ENCODE assay signal across 7 cellular contexts in the genomic region with DNA sequence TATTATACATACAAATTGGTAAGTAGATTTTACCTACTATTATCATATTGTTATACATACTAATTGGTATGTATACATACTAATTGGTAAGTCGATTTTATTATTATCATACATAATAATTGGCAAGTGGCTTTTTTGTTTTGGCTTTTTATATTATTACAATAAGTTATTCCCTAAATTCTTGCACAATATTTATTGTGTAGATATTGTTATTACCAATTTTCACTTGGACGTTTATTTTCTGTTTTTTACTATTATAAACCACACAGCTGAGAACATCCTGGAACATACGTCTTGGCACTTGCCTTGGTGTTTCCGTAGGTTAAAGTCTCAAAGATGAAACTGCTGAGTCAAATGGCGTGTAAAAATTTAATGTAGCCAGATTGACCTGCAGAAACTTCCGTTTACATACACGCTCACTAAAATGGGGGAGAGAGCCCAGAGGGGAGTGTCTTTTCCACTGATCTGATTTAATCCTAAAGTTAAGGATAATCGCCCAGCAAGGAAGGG. TPM values are rescaled to one million over a fixed set of nuclear protein-coding genes. Genes with fewer than 3 reads are reported as not detected.
DNase-seq lines count a peak whose midpoint lies in the region; ATAC-seq and TF ChIP-seq lines count a peak whose summit lies in the region.

No MANE protein-coding gene starts in this region.

- H3K36me3 Mint-ChIP-seq in activated CD4-positive, alpha-beta memory T cell treated with anti-CD3 and anti-CD28 coated beads, Interleukin-2, amount 10 ng/mL, durations not matched to agents 7 days and 5 days (ENCODE audit: low read depth) = peaks cover 3% of the 10 kb centered on the region

- POLR2A ChIA-PET in activated CD4-positive, alpha-beta memory T cell treated with anti-CD3 and anti-CD28 coated beads, Interleukin-2, amount 10 ng/mL, durations not matched to agents 7 days and 5 days (lab: Charles Lee) = interaction anchor here (0.7 to 7.5 kb wide), 20 partner anchors 9 to 1296 kb away, joined by 3 to 88 read pairs (median 4); partner anchors contain the start of genes ABI3, GNGT2, IGF2BP1 and PHOSPHO1
- POLR2A ChIA-PET in GM10248 (lab: Yijun Ruan, JAX) = interaction anchor here (1.0 to 1.5 kb wide), 2 partner anchors 20 to 21 kb away, joined by 4 to 6 read pairs; partner anchors contain the start of genes ABI3 and GNGT2

- H3K36me3 ChIP-seq in iPS-20b (ENCODE audit: insufficient read depth, low read depth, low read length) = no peaks in the 10 kb centered on the region

- H3K4me1 Mint-ChIP-seq in activated CD4-positive, alpha-beta memory T cell treated with anti-CD3 and anti-CD28 coated beads, Interleukin-2, amount 10 ng/mL, durations not matched to agents 7 days and 5 days = peaks cover 53% of the 10 kb centered on the region

- H3K9ac ChIP-seq in iPS-20b (ENCODE audit: low read depth, low read length) = peak overlapping the region; percentile 88; the same call in 1 of the 2 replicates

- H3K27ac ChIP-seq in iPS-20b (ENCODE audit: low read length) (peak overlapping the region; percentile 86), temporal lobe (ENCODE audit: low read depth, low read length) (peak overlapping the region; percentile 97)

- no peak for DNase-seq in activated CD4-positive, alpha-beta memory T cell treated with anti-CD3 and anti-CD28 coated beads, Interleukin-2, amount 10 ng/mL, durations not matched to agents 7 days and 5 days
- no peak for DNase-seq in GOT3 (lab: John Stamatoyannopoulos, UW)
- no peak for DNase-seq in GM10248 (ENCODE audit: extremely low spot score)

- H3K27me3 Mint-ChIP-seq in activated CD4-positive, alpha-beta memory T cell treated with anti-CD3 and anti-CD28 coated beads, Interleukin-2, amount 10 ng/mL, durations not matched to agents 7 days and 5 days = no peaks in the 10 kb centered on the region

- H3K27ac Mint-ChIP-seq in activated CD4-positive, alpha-beta memory T cell treated with anti-CD3 and anti-CD28 coated beads, Interleukin-2, amount 10 ng/mL, durations not matched to agents 7 days and 5 days = peak overlapping the region; percentile 100

- no peak for TF ChIP-seq CTCF in GM10248 (IDR thresholded peaks at IDR 0.05; ENCODE audit: control extremely low read depth, extremely low read depth, low read depth, missing control alignments)

- CTCF ChIA-PET in activated CD4-positive, alpha-beta memory T cell treated with anti-CD3 and anti-CD28 coated beads, Interleukin-2, amount 10 ng/mL, durations not matched to agents 7 days and 5 days (lab: Charles Lee) = interaction anchor here (1.0 to 5.3 kb wide), 10 partner anchors 11 to 365 kb away, joined by 3 to 37 read pairs (median 6); partner anchors contain the start of genes ABI3, GNGT2 and PHOSPHO1
- CTCF ChIA-PET in GM10248 (lab: Yijun Ruan, JAX) = interaction anchor here (1.0 to 5.7 kb wide), 7 partner anchors 10 to 35 kb away, joined by 3 to 74 read pairs (median 6); partner anchors contain the start of genes ABI3 and GNGT2

- peak overlapping the region; percentile 67 for H3K4me3 ChIP-seq in iPS-20b (ENCODE audit: low read length)

- no peaks in the 10 kb centered on the region for H3K27me3 ChIP-seq in iPS-20b (ENCODE audit: insufficient read depth, low read length)

- H3K9me3 Mint-ChIP-seq in activated CD4-positive, alpha-beta memory T cell treated with anti-CD3 and anti-CD28 coated beads, Interleukin-2, amount 10 ng/mL, durations not matched to agents 7 days and 5 days = no peaks in the 10 kb centered on the region

- H3K4me1 ChIP-seq in iPS-20b (ENCODE audit: insufficient read depth, low read length) = no peaks in the 10 kb centered on the region

- peak overlapping the region; percentile 90 for H3K4me3 Mint-ChIP-seq in activated CD4-positive, alpha-beta memory T cell treated with anti-CD3 and anti-CD28 coated beads, Interleukin-2, amount 10 ng/mL, durations not matched to agents 7 days and 5 days

- peak; percentile 12 for ATAC-seq in GM18873 (IDR thresholded peaks at IDR 0.05; ENCODE audit: low FRiP score, unreplicated experiment)
- ATAC-seq in HG03095 (IDR thresholded peaks at IDR 0.05; ENCODE audit: unreplicated experiment) = peak; percentile 6

- no peaks in the 10 kb centered on the region for H3K9me3 ChIP-seq in iPS-20b (ENCODE audit: insufficient read depth, low read depth, low read length)

RNA-seq across cellular contexts. Expression of gene GNGT2, which starts 18.9 kb away (rescaled TPM):
- total RNA-seq in activated CD4-positive, alpha-beta memory T cell treated with anti-CD3 and anti-CD28 coated beads, Interleukin-2, amount 10 ng/mL, durations not matched to agents 7 days and 5 days = 10 to 100 TPM; 22.7 to 23.8 TPM
- total RNA-seq in temporal lobe = 0.25 TPM

RNA-seq across cellular contexts. Expression of gene ABI3, which starts 19.0 kb away (rescaled TPM):
- total RNA-seq in activated CD4-positive, alpha-beta memory T cell treated with anti-CD3 and anti-CD28 coated beads, Interleukin-2, amount 10 ng/mL, durations not matched to agents 7 days and 5 days = 10 to 100 TPM; 46.3 to 48.2 TPM
- 0.25 TPM for total RNA-seq in temporal lobe

RNA-seq across cellular contexts. Expression of gene PHOSPHO1, which starts 39.1 kb away (rescaled TPM):
- not detected for total RNA-seq in activated CD4-positive, alpha-beta memory T cell treated with anti-CD3 and anti-CD28 coated beads, Interleukin-2, amount 10 ng/mL, durations not matched to agents 7 days and 5 days
- 1.7 TPM for total RNA-seq in temporal lobe

RNA-seq across cellular contexts. Expression of gene B4GALNT2, which starts 58.9 kb away (rescaled TPM):
- not detected for total RNA-seq in activated CD4-positive, alpha-beta memory T cell treated with anti-CD3 and anti-CD28 coated beads, Interleukin-2, amount 10 ng/mL, durations not matched to agents 7 days and 5 days
- not detected for total RNA-seq in temporal lobe

Comparison
In these comparisons a context has a peak if more than half of its experiments do, and no peak if none do; other contexts are left out.
1. RNA of gene GNGT2, which starts 18.9 kb away (total RNA-seq): 22.7 to 23.8 TPM in activated CD4-positive, alpha-beta memory T cell treated with anti-CD3 and anti-CD28 coated beads, Interleukin-2, amount 10 ng/mL, durations not matched to agents 7 days and 5 days; 0.25 TPM in temporal lobe (single experiment); every median in the first group is over 10 times any median in the second.
2. RNA of gene ABI3, which starts 19.0 kb away (total RNA-seq): 46.3 to 48.2 TPM in activated CD4-positive, alpha-beta memory T cell treated with anti-CD3 and anti-CD28 coated beads, Interleukin-2, amount 10 ng/mL, durations not matched to agents 7 days and 5 days; 0.25 TPM in temporal lobe (single experiment); every median in the first group is over 10 times any median in the second.